2 cellular contexts compared by ENCODE assay signal in the genomic region with DNA sequence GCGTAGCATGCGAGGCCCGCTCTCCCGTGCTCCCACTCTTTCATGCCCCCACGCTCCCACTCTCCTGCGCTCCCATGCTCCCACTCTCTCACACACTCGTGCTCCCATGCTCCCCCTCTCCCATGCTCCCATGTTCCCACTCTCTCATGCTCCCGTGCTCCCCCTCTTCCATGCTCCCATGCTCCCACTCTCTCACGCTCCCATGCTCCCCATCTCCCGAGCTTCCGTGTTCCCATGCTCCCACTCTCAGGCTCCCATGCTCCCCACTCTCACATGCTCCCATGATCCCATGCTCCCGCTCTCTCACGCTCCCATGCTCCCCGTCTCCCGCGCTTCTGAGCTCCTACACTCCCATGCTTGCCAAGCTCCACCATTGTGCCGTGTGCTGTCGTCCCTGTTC.
A peak's percentile ranks its signal among the peaks of the same experiment; 100 is the strongest.
TF ChIP-seq lines count a peak whose summit lies in the region.

No MANE protein-coding gene starts in this region.

TF ChIP-seq in HepG2, 621 proteins besides CTCF, POLR2A, EP300 and RAD21 (continued from another document):
- TF ChIP-seq, protein P1, sequence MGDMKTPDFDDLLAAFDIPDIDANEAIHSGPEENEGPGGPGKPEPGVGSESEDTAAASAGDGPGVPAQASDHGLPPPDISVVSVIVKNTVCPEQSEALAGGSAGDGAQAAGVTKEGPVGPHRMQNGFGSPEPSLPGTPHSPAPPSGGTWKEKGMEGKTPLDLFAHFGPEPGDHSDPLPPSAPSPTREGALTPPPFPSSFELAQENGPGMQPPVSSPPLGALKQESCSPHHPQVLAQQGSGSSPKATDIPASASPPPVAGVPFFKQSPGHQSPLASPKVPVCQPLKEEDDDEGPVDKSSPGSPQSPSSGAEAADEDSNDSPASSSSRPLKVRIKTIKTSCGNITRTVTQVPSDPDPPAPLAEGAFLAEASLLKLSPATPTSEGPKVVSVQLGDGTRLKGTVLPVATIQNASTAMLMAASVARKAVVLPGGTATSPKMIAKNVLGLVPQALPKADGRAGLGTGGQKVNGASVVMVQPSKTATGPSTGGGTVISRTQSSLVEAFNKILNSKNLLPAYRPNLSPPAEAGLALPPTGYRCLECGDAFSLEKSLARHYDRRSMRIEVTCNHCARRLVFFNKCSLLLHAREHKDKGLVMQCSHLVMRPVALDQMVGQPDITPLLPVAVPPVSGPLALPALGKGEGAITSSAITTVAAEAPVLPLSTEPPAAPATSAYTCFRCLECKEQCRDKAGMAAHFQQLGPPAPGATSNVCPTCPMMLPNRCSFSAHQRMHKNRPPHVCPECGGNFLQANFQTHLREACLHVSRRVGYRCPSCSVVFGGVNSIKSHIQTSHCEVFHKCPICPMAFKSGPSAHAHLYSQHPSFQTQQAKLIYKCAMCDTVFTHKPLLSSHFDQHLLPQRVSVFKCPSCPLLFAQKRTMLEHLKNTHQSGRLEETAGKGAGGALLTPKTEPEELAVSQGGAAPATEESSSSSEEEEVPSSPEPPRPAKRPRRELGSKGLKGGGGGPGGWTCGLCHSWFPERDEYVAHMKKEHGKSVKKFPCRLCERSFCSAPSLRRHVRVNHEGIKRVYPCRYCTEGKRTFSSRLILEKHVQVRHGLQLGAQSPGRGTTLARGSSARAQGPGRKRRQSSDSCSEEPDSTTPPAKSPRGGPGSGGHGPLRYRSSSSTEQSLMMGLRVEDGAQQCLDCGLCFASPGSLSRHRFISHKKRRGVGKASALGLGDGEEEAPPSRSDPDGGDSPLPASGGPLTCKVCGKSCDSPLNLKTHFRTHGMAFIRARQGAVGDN (CRISPR knock-in tag; IDR thresholded peaks at IDR 0.05): peak; percentile 13; the same call in 1 of the 2 replicates

TF ChIP-seq in K562, 482 proteins besides CTCF, POLR2A, EP300 and RAD21 (continued from another document):
- TF ChIP-seq MGA (IDR thresholded peaks at IDR 0.05): peak; percentile 41; the same call in 1 of the 2 replicates
- TF ChIP-seq PTTG1 (tag; IDR thresholded peaks at IDR 0.05; ENCODE audit: low read depth): no peak
